ENCODE assay signal across 8 cellular contexts in genomic region chr17:75864448-75864871, GRCh38. TPM values are rescaled to one million over a fixed set of nuclear protein-coding genes. Genes with fewer than 3 reads are reported as not detected.
DNase-seq lines count a peak whose midpoint lies in the region; ATAC-seq and TF ChIP-seq lines count a peak whose summit lies in the region.

No MANE protein-coding gene starts in this region.

- under 1% methylated on average over 8 of the region's 8 CpGs for WGBS in thymus

- H3K9me3 Mint-ChIP-seq in immature natural killer cell = no peaks in the 10 kb centered on the region

- ATAC-seq in GM21390 (IDR thresholded peaks at IDR 0.05; ENCODE audit: unreplicated experiment) = peak; percentile 88
- peak; percentile 81 for ATAC-seq in HG03571 (IDR thresholded peaks at IDR 0.05; ENCODE audit: unreplicated experiment)

- DNase-seq in GM12865 (ENCODE audit: low read depth) (peak; percentile 94), immature natural killer cell (peak; percentile 65 to 69 (median 66)), NCI-H1092 (lab: John Stamatoyannopoulos, UW) (no peak), AML-193 (lab: John Stamatoyannopoulos, UW) (no peak)
- DNase-seq in activated effector memory CD4-positive, alpha-beta T cell treated with anti-CD3 and anti-CD28 coated beads, Interleukin-2, amount 50 U/mL, for 16 hours = peak; percentile 74

- H3K27me3 ChIP-seq in thymus (ENCODE audit: control insufficient read depth, insufficient read depth) = no peaks in the 10 kb centered on the region

- H3K27ac ChIP-seq in thymus (ENCODE audit: low read depth) = peak overlapping the region; percentile 52

- no peaks in the 10 kb centered on the region for H3K36me3 ChIP-seq in thymus (ENCODE audit: control insufficient read depth, insufficient read depth)

- H3K27me3 Mint-ChIP-seq in immature natural killer cell (ENCODE audit: low read depth in 3 of 3) = peaks cover 0 to 4% (median 2%) of the 10 kb centered on the region in 3 donors

- no peak for TF ChIP-seq CTCF in GM12865 (IDR thresholded peaks at IDR 0.05; ENCODE audit: insufficient read depth, low read depth, low read length, missing control alignments)

- no peaks in the 10 kb centered on the region for H3K36me3 Mint-ChIP-seq in immature natural killer cell

- H3K4me3 ChIP-seq in GM12865 (ENCODE audit: low read depth, low read length) (no peak overlapping the region), thymus (ENCODE audit: low read length) (no peak overlapping the region)

- peaks cover 23 to 30% of the 10 kb centered on the region in 2 donors for H3K4me1 Mint-ChIP-seq in immature natural killer cell

- H3K4me1 ChIP-seq in thymus (ENCODE audit: control insufficient read depth, insufficient read depth, low read length) = peaks cover 13% of the 10 kb centered on the region

- H3K9me3 ChIP-seq in thymus (ENCODE audit: control insufficient read depth) = no peaks in the 10 kb centered on the region

- peak overlapping the region; percentile 90 to 96 (median 94) for H3K27ac Mint-ChIP-seq in immature natural killer cell

- peak overlapping the region; percentile 59 to 76 (median 72) for H3K4me3 Mint-ChIP-seq in immature natural killer cell

RNA-seq across cellular contexts. Expression of gene WBP2, which starts 9.3 kb away (rescaled TPM):
- 10 to 100 TPM; 51.2 to 85.8 (median 69.1) TPM for polyA plus RNA-seq in immature natural killer cell
- 96.9 TPM for polyA plus RNA-seq in thymus

RNA-seq across cellular contexts. Expression of gene TRIM47, which starts 13.9 kb away (rescaled TPM):
- polyA plus RNA-seq in immature natural killer cell (1 to 10 TPM; 3.2 to 4.0 (median 3.9) TPM), thymus (22.8 TPM)

RNA-seq across cellular contexts. Expression of gene UNC13D, which starts 20.3 kb away (rescaled TPM):
- 100 to 1,000 TPM in 1 of 3 donors, 10 to 100 TPM in 2; 53.1 to 124 (median 57.5) TPM for polyA plus RNA-seq in immature natural killer cell
- polyA plus RNA-seq in thymus = 59.1 TPM

RNA-seq across cellular contexts. Expression of gene TRIM65, which starts 32.3 kb away (rescaled TPM):
- polyA plus RNA-seq in immature natural killer cell = 10 to 100 TPM in 2 of 3 donors, 1 to 10 TPM in 1; 5.4 to 27.1 (median 18.7) TPM
- polyA plus RNA-seq in thymus = 20.2 TPM

RNA-seq across cellular contexts. Expression of gene MRPL38, which starts 40.2 kb away (rescaled TPM):
- polyA plus RNA-seq in immature natural killer cell (10 to 100 TPM; 55.9 to 67.5 (median 64.0) TPM), thymus (78.6 TPM)

Comparison
In these comparisons a context has a peak if more than half of its experiments do, and no peak if none do; other contexts are left out.
1. DNase-seq: peak in GM12865 (single experiment), activated effector memory CD4-positive, alpha-beta T cell treated with anti-CD3 and anti-CD28 coated beads, Interleukin-2, amount 50 U/mL, for 16 hours (single experiment) and immature natural killer cell (3 of 3); none in NCI-H1092 (single experiment) and AML-193 (0 of 2).